14 cellular contexts compared by ENCODE assay signal in the genomic region with DNA sequence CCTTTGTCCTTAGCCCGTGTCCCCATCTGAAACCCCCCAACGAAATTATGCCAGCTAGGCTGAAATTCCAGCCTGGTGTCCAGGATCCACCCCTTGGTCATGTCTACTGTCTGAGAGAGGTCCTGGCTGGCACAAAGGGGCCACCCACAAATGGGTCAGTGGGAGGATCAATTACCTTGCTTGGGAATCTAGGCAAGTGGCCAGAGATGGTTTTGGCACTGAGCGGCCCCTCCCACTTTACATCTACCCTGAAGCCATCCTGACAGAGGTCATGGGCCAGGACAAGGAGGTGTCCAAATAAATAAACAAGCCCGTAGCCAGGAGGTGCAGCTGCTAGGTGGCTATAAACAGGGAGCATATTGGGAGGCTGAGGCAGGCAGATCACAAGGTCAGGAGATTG.
DNase-seq lines count a peak whose midpoint lies in the region; ATAC-seq and TF ChIP-seq lines count a peak whose summit lies in the region.
"Had no signal": no experiment of that assay in that cellular context is flagged by ENCODE, and none has a peak within 500 bp of the region (broad histone marks: within the 10 kb centered on the region; RNA-seq: fewer than 3 reads in every experiment).

No MANE protein-coding gene starts in this region.

- no peaks in the 10 kb centered on the region for H3K36me3 ChIP-seq in HEK293 (ENCODE audit: control insufficient read depth in 2 of 2, insufficient read depth in 1 of 2, low read length in 2 of 2)
- peaks cover 8% of the 10 kb centered on the region for H3K36me3 ChIP-seq in RWPE2 (ENCODE audit: low read depth)
- no peaks in the 10 kb centered on the region for H3K36me3 ChIP-seq in right lobe of liver
- H3K36me3 ChIP-seq in spleen, result no peaks in the 10 kb centered on the region
- H3K36me3 ChIP-seq: BE2C had no signal

- 16% methylated on average over 4 of the region's 4 CpGs for WGBS in right lobe of liver (ENCODE audit: insufficient coverage, low coverage, low lambda C conversion rate, missing lambda C conversion rate)
- WGBS in spleen, 5 donors, result 78 to 93% (median 88%) methylated on average over 4 of the region's 4 CpGs

- peak; percentile 47 for TF ChIP-seq POLR2A in right lobe of liver (IDR thresholded peaks at IDR 0.05)
- no peak for TF ChIP-seq POLR2A in spleen (IDR thresholded peaks at IDR 0.05)

- POLR2A ChIA-PET in HEK293 (lab: Yijun Ruan, JAX), result no interaction called here

- H3K9me3 ChIP-seq in HEK293 (ENCODE audit: control insufficient read depth, insufficient read depth, low read depth, low read length), result no peaks in the 10 kb centered on the region
- H3K9me3 ChIP-seq in RWPE2 (ENCODE audit: severe bottlenecking), result peaks cover 2% of the 10 kb centered on the region
- no peaks in the 10 kb centered on the region for H3K9me3 ChIP-seq in right lobe of liver
- H3K9me3 ChIP-seq in spleen, result peaks cover 0 to 19% (median 8%) of the 10 kb centered on the region in 8 donors
- H3K9me3 ChIP-seq: BE2C had no signal

- intact Hi-C loops in right lobe of liver (cut with DNase I), result no loop called here
- intact Hi-C loops in spleen (cut with DNase I; ENCODE audit: low total_unique reads), result no loop called here
- intact Hi-C loops in activated CD4-positive, alpha-beta T cell treated with anti-CD3 and anti-CD28 coated beads, Interleukin-2, amount 10 ng/mL, durations not matched to agents 24 days and 14 days (cut with micrococcal nuclease), result no loop called here

- DNase-seq in RWPE2 (ENCODE audit: low spot score) (no peak), right lobe of liver (peak; percentile 77 to 93 (median 91)), spleen (peak; percentile 29), MV-4-11 (lab: John Stamatoyannopoulos, UW) (no peak), KBM-7 (no peak)
- no peak for DNase-seq in activated CD4-positive, alpha-beta T cell treated with anti-CD3 and anti-CD28 coated beads, Interleukin-2, amount 10 ng/mL, durations not matched to agents 24 days and 14 days
- DNase-seq: BE2C; CD4-positive, alpha-beta memory T cell; DMS79; H7 had no signal

- H3K27ac ChIP-seq in HEK293 (ENCODE audit: extremely low read depth, low read depth, low read length) (no peak overlapping the region), RWPE2 (ENCODE audit: poor library complexity, severe bottlenecking) (peak overlapping the region; percentile 56), right lobe of liver (peak overlapping the region; percentile 64 to 93 (median 91)), spleen (no peak overlapping the region)
- H3K27ac ChIP-seq: C4-2B had no signal

- no peaks in the 10 kb centered on the region for H3K36me3 Mint-ChIP-seq in activated CD4-positive, alpha-beta T cell treated with anti-CD3 and anti-CD28 coated beads, Interleukin-2, amount 10 ng/mL, durations not matched to agents 24 days and 14 days (ENCODE audit: low read depth)
- H3K36me3 Mint-ChIP-seq: CD4-positive, alpha-beta memory T cell had no signal

- CTCF ChIA-PET in HEK293 (lab: Yijun Ruan, JAX), result no interaction called here

- no peaks in the 10 kb centered on the region for H3K27me3 Mint-ChIP-seq in activated CD4-positive, alpha-beta T cell treated with anti-CD3 and anti-CD28 coated beads, Interleukin-2, amount 10 ng/mL, durations not matched to agents 24 days and 14 days

- peaks cover 16% of the 10 kb centered on the region for H3K9me3 Mint-ChIP-seq in activated CD4-positive, alpha-beta T cell treated with anti-CD3 and anti-CD28 coated beads, Interleukin-2, amount 10 ng/mL, durations not matched to agents 24 days and 14 days

- H3K4me3 ChIP-seq in HEK293 (ENCODE audit: low read depth, low read length), result no peak overlapping the region
- H3K4me3 ChIP-seq in RWPE2 (ENCODE audit: severe bottlenecking), result no peak overlapping the region
- no peak overlapping the region for H3K4me3 ChIP-seq in right lobe of liver
- H3K4me3 ChIP-seq in spleen, result no peak overlapping the region
- H3K4me3 ChIP-seq: GM12878, GM23338 had no signal

- H3K4me1 Mint-ChIP-seq in activated CD4-positive, alpha-beta T cell treated with anti-CD3 and anti-CD28 coated beads, Interleukin-2, amount 10 ng/mL, durations not matched to agents 24 days and 14 days, result no peaks in the 10 kb centered on the region

- ATAC-seq in RWPE2 (ENCODE audit: low read depth) (no peak), right lobe of liver (peak; percentile 73 to 85 (median 84))
- ATAC-seq: GM12878, GM23338 had no signal

- H3K4me3 Mint-ChIP-seq in activated CD4-positive, alpha-beta T cell treated with anti-CD3 and anti-CD28 coated beads, Interleukin-2, amount 10 ng/mL, durations not matched to agents 24 days and 14 days, result no peak overlapping the region
- H3K4me3 Mint-ChIP-seq: CD4-positive, alpha-beta memory T cell; GM23338 had no signal

- in situ Hi-C loops in KBM-7 (cut with MboI; ENCODE audit: low pct_unique_long_range_greater_than_20kb, low sequenced_read_pairs), result no loop called here

- peaks cover 2% of the 10 kb centered on the region; the same call in 1 of the 2 replicates for H3K4me1 ChIP-seq in HEK293 (ENCODE audit: control insufficient read depth, insufficient read depth, low read length)
- H3K4me1 ChIP-seq in RWPE2 (ENCODE audit: insufficient read depth, poor library complexity, severe bottlenecking), result peaks cover 27% of the 10 kb centered on the region
- peaks cover 0 to 20% (median 9%) of the 10 kb centered on the region in 4 donors for H3K4me1 ChIP-seq in right lobe of liver
- H3K4me1 ChIP-seq in spleen, result no peaks in the 10 kb centered on the region

- no peak for TF ChIP-seq CTCF in HEK293 (tag by site-specific recombination; IDR thresholded peaks at IDR 0.05)
- TF ChIP-seq CTCF in RWPE2 (IDR thresholded peaks at IDR 0.05; ENCODE audit: poor library complexity, severe bottlenecking), result no peak
- no peak for TF ChIP-seq CTCF in right lobe of liver (IDR thresholded peaks at IDR 0.05)
- TF ChIP-seq CTCF in spleen (IDR thresholded peaks at IDR 0.05 in 8 of 11, conservative IDR thresholded peaks at IDR 0.05 in 3 of 11), result no peak

- H3K27ac Mint-ChIP-seq in activated CD4-positive, alpha-beta T cell treated with anti-CD3 and anti-CD28 coated beads, Interleukin-2, amount 10 ng/mL, durations not matched to agents 24 days and 14 days, result no peak overlapping the region
- H3K27ac Mint-ChIP-seq: CD4-positive, alpha-beta memory T cell; GM23338 had no signal

- H3K27me3 ChIP-seq in RWPE2 (ENCODE audit: insufficient read depth, poor library complexity, severe bottlenecking) (no peaks in the 10 kb centered on the region), right lobe of liver (no peaks in the 10 kb centered on the region), spleen (replicated peaks in 1 of 7) (peaks cover 0 to 27% (median 0%) of the 10 kb centered on the region in 7 donors)
- H3K27me3 ChIP-seq: BE2C had no signal

TF ChIP-seq in HEK293, 187 proteins besides CTCF, POLR2A, EP300 and RAD21:
- TF ChIP-seq IKZF3 (tag by site-specific recombination; IDR thresholded peaks at IDR 0.05) (no peak), MEIS1 (CRISPR knock-in tag; IDR thresholded peaks at IDR 0.05; ENCODE audit: borderline replicate concordance) (no peak), ZNF169 (tag by site-specific recombination; IDR thresholded peaks at IDR 0.05) (no peak), ZFHX2 (tag by site-specific recombination; conservative IDR thresholded peaks at IDR 0.05) (peak; percentile 39; the same call in 1 of the 2 replicates)

Comparison
In these comparisons a context has a peak if more than half of its experiments do, and no peak if none do; other contexts are left out.
1. H3K27ac ChIP-seq: peak in RWPE2 (single experiment) and right lobe of liver (3 of 3); none in HEK293 (single experiment) and spleen (0 of 8).
2. DNase-seq: peak in right lobe of liver (3 of 3) and spleen (single experiment); none in RWPE2 (single experiment), MV-4-11 (single experiment), activated CD4-positive, alpha-beta T cell treated with anti-CD3 and anti-CD28 coated beads, Interleukin-2, amount 10 ng/mL, durations not matched to agents 24 days and 14 days (single experiment) and KBM-7 (single experiment).